In the genomic region with DNA sequence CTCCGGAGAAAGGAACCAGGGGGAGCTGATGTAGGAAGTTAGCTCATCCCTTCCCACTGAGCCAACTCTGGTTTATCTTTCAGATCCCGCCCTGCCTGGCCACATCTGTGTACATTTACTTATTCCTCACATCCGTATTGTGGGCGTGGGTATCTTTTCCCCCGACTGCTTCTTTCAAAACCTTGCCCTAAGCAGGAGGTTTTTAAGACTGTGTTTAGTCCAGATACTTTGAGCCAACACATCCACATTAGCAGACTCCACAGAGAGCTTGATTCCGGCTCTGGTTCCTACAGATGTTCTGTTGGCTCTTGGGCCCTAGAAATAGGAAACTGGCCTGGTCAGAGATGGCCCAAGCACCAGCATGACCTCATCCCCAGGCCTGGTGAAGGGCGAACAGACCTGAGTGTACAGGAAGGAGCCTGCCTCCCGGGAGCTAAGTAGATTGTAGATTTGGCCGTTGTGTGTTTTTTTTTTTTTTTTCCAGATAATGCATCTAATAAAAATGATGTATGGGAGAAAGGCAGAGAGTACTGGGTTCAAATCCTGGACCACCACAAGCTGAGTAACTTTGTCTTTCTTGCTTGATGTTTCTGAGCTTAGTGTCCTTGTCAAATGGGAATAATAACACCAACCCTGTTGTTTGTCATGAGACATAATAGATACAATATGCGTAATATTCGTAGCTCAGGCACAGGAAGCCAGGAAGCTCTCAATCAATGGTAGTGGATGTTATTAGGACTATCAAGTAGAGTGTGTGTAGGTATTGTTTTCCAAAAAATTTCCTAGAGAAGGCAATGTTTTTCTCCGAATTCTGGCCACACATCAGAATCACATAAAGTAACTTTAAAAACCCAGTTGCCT, we compare ENCODE assay signal across 15 cellular contexts.
DNase-seq lines count a peak whose midpoint lies in the region; ATAC-seq, FAIRE-seq and TF ChIP-seq lines count a peak whose summit lies in the region.
"Had no signal": no experiment of that assay in that cellular context is flagged by ENCODE, and none has a peak within 500 bp of the region (broad histone marks: within the 10 kb centered on the region; RNA-seq: fewer than 3 reads in every experiment).

No MANE protein-coding gene starts in this region.

- H3K36me3 Mint-ChIP-seq in activated T-helper 2 cell treated with anti-CD3 and anti-CD28 coated beads, Interferon-gamma antibody, Interleukin-2, Interleukin-4, amounts not matched to agents 10 μg/mL and 5 μg/mL and 100 μg/mL, durations not matched to agents 14 hours and 24 hours and 36 hours (ENCODE audit: low read depth), result peaks cover 6% of the 10 kb centered on the region

- H3K4me1 Mint-ChIP-seq in activated T-helper 2 cell treated with anti-CD3 and anti-CD28 coated beads, Interferon-gamma antibody, Interleukin-2, Interleukin-4, amounts not matched to agents 10 μg/mL and 5 μg/mL and 100 μg/mL, durations not matched to agents 14 hours and 24 hours and 36 hours (ENCODE audit: low read depth), result no peaks in the 10 kb centered on the region

- peaks cover 2% of the 10 kb centered on the region for H3K27me3 Mint-ChIP-seq in activated T-helper 2 cell treated with anti-CD3 and anti-CD28 coated beads, Interferon-gamma antibody, Interleukin-2, Interleukin-4, amounts not matched to agents 10 μg/mL and 5 μg/mL and 100 μg/mL, durations not matched to agents 14 hours and 24 hours and 36 hours (ENCODE audit: low read depth)
- H3K27me3 Mint-ChIP-seq: B cell had no signal

- FAIRE-seq in pancreas (lab: Jason Lieb, UNC), result no peak

- H3K4me3 Mint-ChIP-seq in activated T-helper 2 cell treated with anti-CD3 and anti-CD28 coated beads, Interferon-gamma antibody, Interleukin-2, Interleukin-4, amounts not matched to agents 10 μg/mL and 5 μg/mL and 100 μg/mL, durations not matched to agents 14 hours and 24 hours and 36 hours (ENCODE audit: low read depth), result no peak overlapping the region
- H3K4me3 Mint-ChIP-seq: B cell had no signal

- H3K4me3 ChIP-seq in foreskin fibroblast (ENCODE audit: low read depth in 1 of 2, low read length in 2 of 2), result peak overlapping the region in 1 of 2 donors; percentile 13
- no peak overlapping the region for H3K4me3 ChIP-seq in pancreas
- H3K4me3 ChIP-seq: SJCRH30 had no signal

- H3K9me3 ChIP-seq in pancreas, result no peaks in the 10 kb centered on the region

- H3K9me3 Mint-ChIP-seq in activated T-helper 2 cell treated with anti-CD3 and anti-CD28 coated beads, Interferon-gamma antibody, Interleukin-2, Interleukin-4, amounts not matched to agents 10 μg/mL and 5 μg/mL and 100 μg/mL, durations not matched to agents 14 hours and 24 hours and 36 hours, result peaks cover 10% of the 10 kb centered on the region

- peak in 3 of 4 donors; percentile 33 to 54 (median 45) for ATAC-seq in pancreas
- ATAC-seq in GM21515 (IDR thresholded peaks at IDR 0.05; ENCODE audit: unreplicated experiment), result no peak
- no peak for ATAC-seq in HG02973 (IDR thresholded peaks at IDR 0.05; ENCODE audit: unreplicated experiment)
- ATAC-seq: left lobe of liver had no signal

- 79 to 88% methylated on average over 12 of the region's 12 CpGs for WGBS in pancreas, 2 donors

- no peak for TF ChIP-seq CTCF in foreskin fibroblast (IDR thresholded peaks at IDR 0.05; ENCODE audit: low read depth, low read length)
- TF ChIP-seq CTCF in pancreas (IDR thresholded peaks at IDR 0.05), result no peak

- H3K27me3 ChIP-seq in pancreas, result no peaks in the 10 kb centered on the region
- H3K27me3 ChIP-seq: SJCRH30 had no signal

- no peak overlapping the region for H3K27ac Mint-ChIP-seq in activated T-helper 2 cell treated with anti-CD3 and anti-CD28 coated beads, Interferon-gamma antibody, Interleukin-2, Interleukin-4, amounts not matched to agents 10 μg/mL and 5 μg/mL and 100 μg/mL, durations not matched to agents 14 hours and 24 hours and 36 hours
- H3K27ac Mint-ChIP-seq: B cell had no signal

- DNase-seq in AG08396 (ENCODE audit: low spot score) (peak; percentile 52), NCI-H69 (lab: John Stamatoyannopoulos, UW) (peak; percentile 27), foreskin fibroblast (peak; percentile 78 to 89), pancreas (no peak), DMS153 treated with DMSO at 0.1 percent for 48 hours (lab: John Stamatoyannopoulos, UW; ENCODE audit: unreplicated experiment) (no peak)
- no peak for DNase-seq in activated T-helper 2 cell treated with anti-CD3 and anti-CD28 coated beads, Interferon-gamma antibody, Interleukin-2, Interleukin-4, amounts not matched to agents 10 μg/mL and 5 μg/mL and 100 μg/mL, durations not matched to agents 14 hours and 24 hours and 36 hours (ENCODE audit: low spot score)
- DNase-seq: activated CD4-positive, alpha-beta T cell treated with anti-CD3 and anti-CD28 coated beads for 4 hours; activated naive CD4-positive, alpha-beta T cell treated with anti-CD3 and anti-CD28 coated beads, Interleukin-2, amount 50 U/mL, for 16 hours; NCI-H446 treated with DMSO at 0.1 percent for 48 hours; retina; SJCRH30 had no signal

- no peak overlapping the region for H3K27ac ChIP-seq in pancreas
- H3K27ac ChIP-seq: SJCRH30 had no signal

- H3K36me3 ChIP-seq in pancreas, result no peaks in the 10 kb centered on the region
- H3K36me3 ChIP-seq: SJCRH30 had no signal

- intact Hi-C loops in pancreas (cut with DNase I), result no loop called here
- intact Hi-C loops in activated T-helper 2 cell treated with anti-CD3 and anti-CD28 coated beads, Interferon-gamma antibody, Interleukin-2, Interleukin-4, amounts not matched to agents 10 μg/mL and 5 μg/mL and 100 μg/mL, durations not matched to agents 14 hours and 24 hours and 36 hours (cut with micrococcal nuclease), result no loop called here

- H3K4me1 ChIP-seq in pancreas, result no peaks in the 10 kb centered on the region
- H3K4me1 ChIP-seq: SJCRH30 had no signal

Comparison
In these comparisons a context has a peak if more than half of its experiments do, and no peak if none do; other contexts are left out.
1. DNase-seq: peak in AG08396 (single experiment), NCI-H69 (single experiment) and foreskin fibroblast (2 of 2); none in pancreas (0 of 6), DMS153 treated with DMSO at 0.1 percent for 48 hours (single experiment) and activated T-helper 2 cell treated with anti-CD3 and anti-CD28 coated beads, Interferon-gamma antibody, Interleukin-2, Interleukin-4, amounts not matched to agents 10 μg/mL and 5 μg/mL and 100 μg/mL, durations not matched to agents 14 hours and 24 hours and 36 hours (single experiment).
2. ATAC-seq: peak in pancreas (3 of 4); none in GM21515 (single experiment) and HG02973 (single experiment).